In genomic region chr11:75535039-75535563, GRCh38 we compare ENCODE assay signal across 1 cellular context.
TF ChIP-seq lines count a peak whose summit lies in the region.

No MANE protein-coding gene starts in this region.

TF ChIP-seq in IMR-90, 13 proteins besides CTCF, POLR2A, EP300 and RAD21:
- TF ChIP-seq MAZ (IDR thresholded peaks at IDR 0.05; ENCODE audit: borderline replicate concordance, low read depth, low read length) (no peak), MXI1 (IDR thresholded peaks at IDR 0.05; ENCODE audit: borderline replicate concordance, low read depth, low read length) (no peak), ELK1 (IDR thresholded peaks at IDR 0.05; ENCODE audit: borderline replicate concordance, low read depth, low read length) (no peak), CHD1 (IDR thresholded peaks at IDR 0.05; ENCODE audit: low read depth, low read length) (no peak), SMC3 (IDR thresholded peaks at IDR 0.05; ENCODE audit: low read depth, low read length) (no peak), CEBPB (IDR thresholded peaks at IDR 0.05; ENCODE audit: low read depth, low read length) (no peak), NFE2L2 (IDR thresholded peaks at IDR 0.05; ENCODE audit: low read depth, low read length) (no peak), RCOR1 (IDR thresholded peaks at IDR 0.05; ENCODE audit: insufficient replicate concordance, low read length) (no peak), RFX5 (IDR thresholded peaks at IDR 0.05; ENCODE audit: low read depth, low read length) (no peak)
